Comparison of ENCODE assay signal across 8 cellular contexts in the genomic region with DNA sequence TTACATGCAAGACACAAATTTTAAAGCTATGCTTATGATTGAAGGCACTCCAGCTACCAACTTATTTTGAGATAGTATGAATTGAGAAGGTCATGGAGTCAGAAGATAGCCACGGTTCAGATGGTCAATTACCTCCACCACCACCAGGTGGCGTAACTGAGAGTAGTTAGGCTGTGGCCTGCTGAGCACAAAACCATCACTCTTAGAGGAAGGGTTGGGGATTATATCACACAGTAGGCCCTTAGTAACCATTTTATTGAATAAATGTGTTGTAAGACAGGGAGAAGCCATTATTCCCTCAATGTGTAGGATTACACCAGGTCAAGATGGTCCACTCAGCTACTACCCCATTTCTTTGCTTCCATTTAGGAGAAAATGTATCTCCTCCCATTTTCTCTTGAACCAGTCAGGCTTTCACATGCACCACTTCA. TPM values are rescaled to one million over a fixed set of nuclear protein-coding genes. Genes with fewer than 3 reads are reported as not detected.
DNase-seq lines count a peak whose midpoint lies in the region; ATAC-seq and TF ChIP-seq lines count a peak whose summit lies in the region.

No MANE protein-coding gene starts in this region.

- no peaks in the 10 kb centered on the region for H3K27me3 Mint-ChIP-seq in activated naive CD8-positive, alpha-beta T cell treated with anti-CD3 and anti-CD28 coated beads for 36 hours

- H3K36me3 Mint-ChIP-seq in activated naive CD8-positive, alpha-beta T cell treated with anti-CD3 and anti-CD28 coated beads for 36 hours: peaks cover 11% of the 10 kb centered on the region

- H3K27me3 ChIP-seq in DND-41 (ENCODE audit: insufficient read depth, low read length, poor library complexity): no peaks in the 10 kb centered on the region
- no peaks in the 10 kb centered on the region for H3K27me3 ChIP-seq in KMS-11 (ENCODE audit: insufficient read depth, low read depth)
- H3K27me3 ChIP-seq in right cardiac atrium (ENCODE audit: control insufficient read depth, insufficient read depth): no peaks in the 10 kb centered on the region
- no peaks in the 10 kb centered on the region for H3K27me3 ChIP-seq in spleen (replicated peaks in 1 of 7)

- DNase-seq in DND-41: peak; percentile 73
- peak; percentile 54 for DNase-seq in SKM-1 treated with dmso at 0.1 percent for 144 hours (lab: John Stamatoyannopoulos, UW; ENCODE audit: unreplicated experiment)
- peak; percentile 66 for DNase-seq in activated naive CD8-positive, alpha-beta T cell treated with anti-CD3 and anti-CD28 coated beads for 36 hours
- DNase-seq in right cardiac atrium: peak; percentile 61 to 83 (median 69)
- peak; percentile 81 for DNase-seq in spleen
- DNase-seq in NCI-H774 (lab: John Stamatoyannopoulos, UW): no peak

- H3K9me3 Mint-ChIP-seq in activated naive CD8-positive, alpha-beta T cell treated with anti-CD3 and anti-CD28 coated beads for 36 hours: no peaks in the 10 kb centered on the region

- H3K36me3 ChIP-seq in DND-41 (ENCODE audit: insufficient read depth, low read length) (peaks cover 33% of the 10 kb centered on the region), KMS-11 (ENCODE audit: insufficient read depth) (no peaks in the 10 kb centered on the region), spleen (peaks cover 0 to 45% (median 3%) of the 10 kb centered on the region in 6 donors)

- no peak overlapping the region for H3K27ac Mint-ChIP-seq in activated naive CD8-positive, alpha-beta T cell treated with anti-CD3 and anti-CD28 coated beads for 36 hours

- H3K9ac ChIP-seq in DND-41 (ENCODE audit: low read depth, low read length): no peak overlapping the region
- H3K9ac ChIP-seq in KMS-11: no peak overlapping the region

- no peak overlapping the region for H3K4me3 Mint-ChIP-seq in activated naive CD8-positive, alpha-beta T cell treated with anti-CD3 and anti-CD28 coated beads for 36 hours

- H3K79me2 ChIP-seq in DND-41 (ENCODE audit: insufficient read depth, low read length): no peaks in the 10 kb centered on the region
- H3K79me2 ChIP-seq in KMS-11 (ENCODE audit: insufficient read depth, low read depth): no peaks in the 10 kb centered on the region

- H3K4me1 ChIP-seq in DND-41 (ENCODE audit: insufficient read depth, low read length) (no peaks in the 10 kb centered on the region), KMS-11 (ENCODE audit: low read depth, poor library complexity, severe bottlenecking) (no peaks in the 10 kb centered on the region), right cardiac atrium (ENCODE audit: control insufficient read depth, insufficient read depth, low read length) (no peaks in the 10 kb centered on the region), spleen (no peaks in the 10 kb centered on the region)

- H3K4me3 ChIP-seq in DND-41 (ENCODE audit: low read depth in 1 of 2, low read length in 2 of 2) (no peak overlapping the region), KMS-11 (IDR thresholded peaks at IDR 0.05; ENCODE audit: insufficient read depth, low read depth, low read length) (no peak overlapping the region), right cardiac atrium (ENCODE audit: low read length) (no peak overlapping the region), spleen (no peak overlapping the region)

- peak; percentile 92 for ATAC-seq in DND-41 (ENCODE audit: insufficient read depth, low read depth)
- ATAC-seq in GM21515 (IDR thresholded peaks at IDR 0.05; ENCODE audit: unreplicated experiment): peak; percentile 91
- ATAC-seq in right cardiac atrium: peak; percentile 69 to 79

- H3K4me1 Mint-ChIP-seq in activated naive CD8-positive, alpha-beta T cell treated with anti-CD3 and anti-CD28 coated beads for 36 hours: no peaks in the 10 kb centered on the region

- intact Hi-C loops in right cardiac atrium (cut with DNase I): loop anchor here in 1 of 4 donors (5.0 kb wide), 1 partner anchor 459 kb away; no protein-coding TSS in a partner anchor
- intact Hi-C loops in spleen (cut with DNase I; ENCODE audit: low total_unique reads): loop anchor here (10.0 kb wide), 1 partner anchor 397 kb away; no protein-coding TSS in a partner anchor

- TF ChIP-seq CTCF in DND-41 (IDR thresholded peaks at IDR 0.05; ENCODE audit: borderline replicate concordance, extremely low read depth, low read length, poor library complexity, severe bottlenecking): peak; percentile 92
- TF ChIP-seq CTCF in KMS-11 (conservative IDR thresholded peaks at IDR 0.05; ENCODE audit: low read depth, low read length): peak; percentile 93
- peak; percentile 46 to 86 (median 75) for TF ChIP-seq CTCF in spleen (IDR thresholded peaks at IDR 0.05 in 8 of 11, conservative IDR thresholded peaks at IDR 0.05 in 3 of 11)

- TF ChIP-seq POLR2A in spleen (IDR thresholded peaks at IDR 0.05): no peak

- H4K20me1 ChIP-seq in DND-41 (ENCODE audit: insufficient read depth, low read length) (no peaks in the 10 kb centered on the region), KMS-11 (ENCODE audit: insufficient read depth) (no peaks in the 10 kb centered on the region)

- H3K27ac ChIP-seq in DND-41 (ENCODE audit: low read length) (no peak overlapping the region), KMS-11 (no peak overlapping the region), right cardiac atrium (ENCODE audit: low read length) (no peak overlapping the region), spleen (no peak overlapping the region)

- H3K4me2 ChIP-seq in DND-41 (ENCODE audit: insufficient read depth, low read length) (no peak overlapping the region), KMS-11 (no peak overlapping the region)

- H2AFZ ChIP-seq in DND-41 (ENCODE audit: low read depth, low read length) (no peak overlapping the region), KMS-11 (ENCODE audit: low read depth) (no peak overlapping the region)

- H3K9me3 ChIP-seq in DND-41 (ENCODE audit: insufficient read depth, low read length, severe bottlenecking) (no peaks in the 10 kb centered on the region), right cardiac atrium (ENCODE audit: control insufficient read depth, low read length) (no peaks in the 10 kb centered on the region), spleen (no peaks in the 10 kb centered on the region)

- 10% methylated on average over 2 of the region's 2 CpGs for WGBS in right cardiac atrium
- 4 to 10% (median 10%) methylated on average over 2 of the region's 2 CpGs for WGBS in spleen, 5 donors

RNA-seq across cellular contexts. Expression of gene KLHL41, which starts 18.8 kb away (rescaled TPM):
- total RNA-seq in activated naive CD8-positive, alpha-beta T cell treated with anti-CD3 and anti-CD28 coated beads for 36 hours: under 1 TPM; 0.14 to 0.20 TPM
- 100 to 1,000 TPM in 1 of 4 donors, 10 to 100 TPM in 3; 82.1 to 165 (median 88.6) TPM for total RNA-seq in right cardiac atrium
- polyA plus RNA-seq in right cardiac atrium: 62.2 TPM
- total RNA-seq in spleen: 1 to 10 TPM in 3 of 7 donors, under 1 TPM in 4; 0.30 to 1.0 (median 0.69) TPM
- polyA plus RNA-seq in spleen: under 1 TPM; 0.52 to 0.72 (median 0.67) TPM

RNA-seq across cellular contexts. Expression of gene FASTKD1, which starts 45.4 kb away (rescaled TPM):
- 10 to 100 TPM; 57.5 to 58.2 TPM for total RNA-seq in activated naive CD8-positive, alpha-beta T cell treated with anti-CD3 and anti-CD28 coated beads for 36 hours
- total RNA-seq in right cardiac atrium: 10 to 100 TPM; 46.4 to 60.6 (median 52.4) TPM
- 55.1 TPM for polyA plus RNA-seq in right cardiac atrium
- total RNA-seq in spleen: 10 to 100 TPM; 21.2 to 43.9 (median 28.6) TPM
- 10 to 100 TPM; 28.7 to 42.5 (median 42.1) TPM for polyA plus RNA-seq in spleen

RNA-seq across cellular contexts. Expression of gene BBS5, which starts 49.0 kb away (rescaled TPM):
- total RNA-seq in activated naive CD8-positive, alpha-beta T cell treated with anti-CD3 and anti-CD28 coated beads for 36 hours: 1 to 10 TPM; 3.5 to 5.0 TPM
- total RNA-seq in right cardiac atrium (1 to 10 TPM; 8.3 to 9.6 (median 8.9) TPM), spleen (10 to 100 TPM in 1 of 7 donors, 1 to 10 TPM in 6; 4.3 to 11.4 (median 8.3) TPM)
- polyA plus RNA-seq in right cardiac atrium (8.0 TPM), spleen (1 to 10 TPM; 2.9 to 4.1 (median 3.4) TPM)

RNA-seq across cellular contexts. Expression of gene PPIG, which starts 55.9 kb away (rescaled TPM):
- 10 to 100 TPM; 67.3 to 72.6 TPM for total RNA-seq in activated naive CD8-positive, alpha-beta T cell treated with anti-CD3 and anti-CD28 coated beads for 36 hours
- 10 to 100 TPM; 41.3 to 49.4 (median 45.2) TPM for total RNA-seq in right cardiac atrium
- polyA plus RNA-seq in right cardiac atrium: 40.4 TPM
- total RNA-seq in spleen: 10 to 100 TPM; 47.8 to 72.7 (median 64.5) TPM
- polyA plus RNA-seq in spleen: 10 to 100 TPM; 32.5 to 43.1 (median 34.8) TPM

Comparison
In these comparisons a context has a peak if more than half of its experiments do, and no peak if none do; other contexts are left out.
1. RNA of gene KLHL41, which starts 18.8 kb away (total RNA-seq): 82.1 to 165 TPM in right cardiac atrium; 0.30 to 1.0 TPM in spleen and 0.14 to 0.20 TPM in activated naive CD8-positive, alpha-beta T cell treated with anti-CD3 and anti-CD28 coated beads for 36 hours; every median in the first group is over 10 times any median in the second.
2. Peak in every context shown above with its lines, with median percentiles within 50 percentile points of each other: ATAC-seq and CTCF ChIP-seq.